ENCODE assay signal across 17 cellular contexts in the genomic region with DNA sequence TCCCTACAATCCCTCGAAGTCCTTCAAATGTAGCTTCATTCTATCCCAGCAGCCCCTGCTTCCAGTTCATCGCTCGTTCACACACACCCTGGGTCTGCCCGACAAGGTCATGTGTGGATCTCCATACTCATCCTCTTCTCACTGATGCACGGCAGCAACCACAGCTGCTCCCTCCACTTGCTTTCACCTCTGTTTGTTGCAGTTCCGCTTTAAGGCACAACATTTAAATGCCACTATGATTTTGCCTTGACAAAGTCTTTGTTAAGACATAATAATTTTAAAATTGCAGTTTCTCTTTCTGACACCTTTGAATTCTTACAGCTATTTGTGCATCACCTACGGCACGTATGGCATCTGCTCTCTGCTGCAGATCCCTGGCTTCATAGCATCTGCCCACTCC. TPM values are rescaled to one million over a fixed set of nuclear protein-coding genes. Genes with fewer than 3 reads are reported as not detected.
"Had no signal": no experiment of that assay in that cellular context is flagged by ENCODE, and none has a peak within 500 bp of the region (broad histone marks: within the 10 kb centered on the region; RNA-seq: fewer than 3 reads in every experiment).

No MANE protein-coding gene starts in this region.

- H3K4me3 ChIP-seq: esophagus muscularis mucosa, lung, right atrium auricular region, skin epidermis, tibial artery, vagina had no signal

- H3K27ac ChIP-seq: esophagus muscularis mucosa, neutrophil, right atrium auricular region, skin epidermis, tibial artery, vagina had no signal

- H3K36me3 ChIP-seq: esophagus muscularis mucosa, neutrophil, right atrium auricular region, tibial artery, vagina had no signal

- ATAC-seq: activated CD4-positive, CD25-positive, alpha-beta regulatory T cell treated with anti-CD3 and anti-CD28 coated beads, Interleukin-2, amount 50 U/mL, for 24 hours; left cardiac atrium had no signal

- H3K9me3 ChIP-seq: esophagus muscularis mucosa, neutrophil, right atrium auricular region, tibial artery, vagina had no signal

- DNase-seq: activated effector memory CD4-positive, alpha-beta T cell treated with Interleukin-2 at 50 U/mL for 16 hours; activated T-cell treated with anti-CD3 and anti-CD28 coated beads, Interleukin-2, amount 50 U/mL, for 24 hours; amygdala; left cardiac atrium; naive B cell; posterior cingulate gyrus; tibial artery had no signal

- H3K27me3 ChIP-seq: neutrophil, right atrium auricular region, vagina had no signal

- FAIRE-seq: bronchial epithelial cell, colon had no signal

- H3K4me1 ChIP-seq: esophagus muscularis mucosa, right atrium auricular region, tibial artery, vagina had no signal

RNA-seq across cellular contexts. Expression of a gene that starts 1.8 kb away (rescaled TPM):
- total RNA-seq: bronchial epithelial cell, esophagus muscularis mucosa, fibroblast of villous mesenchyme, left cardiac atrium, lung, right atrium auricular region, vagina had no signal
